27 cellular contexts compared by ENCODE assay signal in genomic region chr15:66750609-66751008, GRCh38. TPM values are rescaled to one million over a fixed set of nuclear protein-coding genes. Genes with fewer than 3 reads are reported as not detected.
DNase-seq lines count a peak whose midpoint lies in the region; ATAC-seq and TF ChIP-seq lines count a peak whose summit lies in the region.
"Had no signal": no experiment of that assay in that cellular context is flagged by ENCODE, and none has a peak within 500 bp of the region (broad histone marks: within the 10 kb centered on the region; RNA-seq: fewer than 3 reads in every experiment).

No MANE protein-coding gene starts in this region.

- no peak overlapping the region for H3K4me3 ChIP-seq in HUES6 (ENCODE audit: low read depth, low read length)
- no peak overlapping the region for H3K4me3 ChIP-seq in right cardiac atrium (ENCODE audit: low read length)
- H3K4me3 ChIP-seq in stomach = no peak overlapping the region
- H3K4me3 ChIP-seq: colonic mucosa, esophagus squamous epithelium, gastrocnemius medialis, HAP-1, lower lobe of right lung, Peyer's patch, prostate gland, SK-N-MC, vagina had no signal

- no peak for TF ChIP-seq EP300 in stomach (IDR thresholded peaks at IDR 0.05)

- H3K4me1 ChIP-seq in HUES6 (ENCODE audit: control insufficient read depth, insufficient read depth, low read length) (peaks cover 61% of the 10 kb centered on the region), right cardiac atrium (ENCODE audit: control insufficient read depth, insufficient read depth, low read length) (peaks cover 55% of the 10 kb centered on the region), stomach (peaks cover 48 to 81% (median 64%) of the 10 kb centered on the region in 4 donors)
- H3K4me1 ChIP-seq: colonic mucosa had no signal

- peak overlapping the region; percentile 3; the same call in 1 of the 2 replicates for H3K27ac ChIP-seq in C4-2B
- H3K27ac ChIP-seq in HUES6 (ENCODE audit: low read depth, low read length) = no peak overlapping the region
- peak overlapping the region; percentile 8 for H3K27ac ChIP-seq in right cardiac atrium (ENCODE audit: low read length)
- H3K27ac ChIP-seq in stomach = peak overlapping the region; percentile 23 to 69 (median 36)
- H3K27ac ChIP-seq: colonic mucosa, esophagus squamous epithelium, gastrocnemius medialis, lower lobe of right lung, neutrophil, Peyer's patch, prostate gland, SK-N-MC, vagina had no signal

- ATAC-seq in right cardiac atrium (peak in 1 of 2 donors; percentile 9), HG03432 (IDR thresholded peaks at IDR 0.05; ENCODE audit: unreplicated experiment) (no peak)
- ATAC-seq: activated T-cell treated with anti-CD3 and anti-CD28 coated beads, Interleukin-2, amount 50 U/mL, for 4 hours; gastrocnemius medialis; lower lobe of right lung had no signal

- WGBS in right cardiac atrium = 66% methylated on average over 9 of the region's 9 CpGs
- WGBS in stomach, 5 donors = 68 to 83% (median 81%) methylated on average over 6 to 9 of the region's 9 CpGs

- intact Hi-C loops in right cardiac atrium (cut with DNase I) = no loop called here
- intact Hi-C loops in stomach (cut with DNase I; ENCODE audit: low total_unique reads) = no loop called here

- DNase-seq in right cardiac atrium = peak in 1 of 3 donors; percentile 11
- no peak for DNase-seq in stomach
- no peak for DNase-seq in NAMALWA (ENCODE audit: low spot score)
- DNase-seq in ACHN = no peak
- DNase-seq in SHP77 (lab: John Stamatoyannopoulos, UW) = no peak
- DNase-seq: activated CD4-positive, alpha-beta T cell treated with anti-CD3 and anti-CD28 coated beads for 4 hours; activated T-cell treated with anti-CD3 and anti-CD28 coated beads, Interleukin-2, amount 50 U/mL, for 4 hours; CD4-positive, alpha-beta T cell; colonic mucosa; effector memory CD4-positive, alpha-beta T cell; esophagus squamous epithelium; gastrocnemius medialis; KBM-7; lower lobe of right lung; NCI-H146; NCI-H510A treated with DMSO at 0.1 percent for 48 hours; substantia nigra; T-helper 2 cell had no signal

- TF ChIP-seq CTCF in C4-2B (conservative IDR thresholded peaks at IDR 0.05) = no peak
- TF ChIP-seq CTCF in stomach (IDR thresholded peaks at IDR 0.05) = no peak

- no peak for TF ChIP-seq POLR2A in stomach (IDR thresholded peaks at IDR 0.05)

- no peaks in the 10 kb centered on the region for H3K27me3 ChIP-seq in HUES6 (ENCODE audit: control insufficient read depth, insufficient read depth, low read length)
- no peaks in the 10 kb centered on the region for H3K27me3 ChIP-seq in right cardiac atrium (ENCODE audit: control insufficient read depth, insufficient read depth)
- no peaks in the 10 kb centered on the region for H3K27me3 ChIP-seq in stomach
- H3K27me3 ChIP-seq: colonic mucosa, esophagus squamous epithelium, gastrocnemius medialis, neutrophil, Peyer's patch, vagina had no signal

- H3K36me3 ChIP-seq in HUES6 (ENCODE audit: control insufficient read depth, insufficient read depth, low read length) (peaks cover 28% of the 10 kb centered on the region; the same call in 1 of the 2 replicates), stomach (peaks cover 0 to 18% (median 6%) of the 10 kb centered on the region in 4 donors)
- H3K36me3 ChIP-seq: colonic mucosa, esophagus squamous epithelium, gastrocnemius medialis, neutrophil, Peyer's patch, prostate gland, vagina had no signal

- H3K9ac ChIP-seq in HUES6 (ENCODE audit: low read length) = peak overlapping the region; percentile 23

- in situ Hi-C loops in ACHN (cut with HindIII; ENCODE audit: low pct_ligation_motif_present, low pct_unique_long_range_greater_than_20kb, low sequenced_read_pairs) = no loop called here

- H3K9me3 ChIP-seq in HUES6 (ENCODE audit: control insufficient read depth, insufficient read depth, low read depth, low read length) (peaks cover 15% of the 10 kb centered on the region), right cardiac atrium (ENCODE audit: control insufficient read depth, low read length) (no peaks in the 10 kb centered on the region), stomach (peaks cover 0 to 10% (median 6%) of the 10 kb centered on the region in 4 donors)
- H3K9me3 ChIP-seq: colonic mucosa, gastrocnemius medialis, neutrophil, prostate gland, vagina had no signal

RNA-seq across cellular contexts. Expression of gene SMAD6, which starts 48.6 kb away (rescaled TPM):
- total RNA-seq in right cardiac atrium (10 to 100 TPM; 54.5 to 68.8 (median 63.2) TPM), stomach (100 to 1,000 TPM in 2 of 5 donors, 10 to 100 TPM in 3; 20.4 to 112 (median 76.4) TPM)
- polyA plus RNA-seq in right cardiac atrium (31.6 TPM), stomach (1 to 10 TPM; 4.0 to 5.7 (median 4.6) TPM)
